ENCODE assay signal across 22 cellular contexts in genomic region chr11:18490736-18491485, GRCh38. TPM values are rescaled to one million over a fixed set of nuclear protein-coding genes. Genes with fewer than 3 reads are reported as not detected.
DNase-seq lines count a peak whose midpoint lies in the region; ATAC-seq, FAIRE-seq and TF ChIP-seq lines count a peak whose summit lies in the region.
"Had no signal": no experiment of that assay in that cellular context is flagged by ENCODE, and none has a peak within 500 bp of the region (broad histone marks: within the 10 kb centered on the region; RNA-seq: fewer than 3 reads in every experiment).

No MANE protein-coding gene starts in this region.

- no peak overlapping the region for H2AFZ ChIP-seq in smooth muscle cell (ENCODE audit: low read depth)
- H2AFZ ChIP-seq: neural progenitor cell had no signal

- FAIRE-seq in GM12891 (lab: Jason Lieb, UNC): peak; percentile 45

- H3K27me3 ChIP-seq in smooth muscle cell (ENCODE audit: low read depth): no peaks in the 10 kb centered on the region
- H3K27me3 ChIP-seq: neural progenitor cell, stomach had no signal

- no peak for TF ChIP-seq POLR2A in GM12891 (IDR thresholded peaks at IDR 0.05; ENCODE audit: low read depth, low read length)

- no peaks in the 10 kb centered on the region for H3K36me3 ChIP-seq in smooth muscle cell (ENCODE audit: low read depth)
- H3K36me3 ChIP-seq: neural progenitor cell had no signal

- WGBS in smooth muscle cell (ENCODE audit: low lambda C conversion rate): 85% methylated on average over 15 of the region's 15 CpGs

- TF ChIP-seq CTCF in smooth muscle cell (IDR thresholded peaks at IDR 0.05; ENCODE audit: borderline replicate concordance, insufficient read depth, poor library complexity, severe bottlenecking): no peak

- no peak overlapping the region for H3K4me3 ChIP-seq in smooth muscle cell
- H3K4me3 ChIP-seq: neural progenitor cell, stomach had no signal

- H3K4me1 ChIP-seq in smooth muscle cell (ENCODE audit: low read depth): no peaks in the 10 kb centered on the region
- H3K4me1 ChIP-seq: neural progenitor cell had no signal

- DNase-seq in GM12891 (ENCODE audit: insufficient read length, low spot score) (no peak), anterior cingulate cortex (lab: John Stamatoyannopoulos, UW) (peak in 31 of 58 donors; percentile 2 to 39 (median 13)), islet precursor cell (peak; percentile 54), smooth muscle cell (lab: John Stamatoyannopoulos, UW; ENCODE audit: unreplicated experiment) (no peak)
- DNase-seq: activated CD4-positive, alpha-beta T cell treated with anti-CD3 and anti-CD28 coated beads for 36 hours; activated CD8-positive, alpha-beta memory T cell treated with anti-CD3 and anti-CD28 coated beads, Interleukin-2, amount 50 U/mL, for 4 hours; activated gamma-delta T cell treated with Interleukin-2 at 50 U/mL for 16 hours; aorta; cortex of kidney; erythroblast; mesenchymal stem cell; NCI-H69; OCI-M1; retina; stomach had no signal

- H3K9me3 ChIP-seq in smooth muscle cell (replicated peaks; ENCODE audit: low read depth): no peaks in the 10 kb centered on the region
- H3K9me3 ChIP-seq: stomach had no signal

- peaks cover 12% of the 10 kb centered on the region for H4K20me1 ChIP-seq in smooth muscle cell (ENCODE audit: low read depth)

- H3K27ac ChIP-seq in smooth muscle cell (ENCODE audit: low read depth): peak overlapping the region; percentile 83
- H3K27ac ChIP-seq: HL-60, neural progenitor cell had no signal

- H3K9ac ChIP-seq in smooth muscle cell (ENCODE audit: low read depth): peak overlapping the region; percentile 15
- H3K9ac ChIP-seq: neural progenitor cell had no signal

- peak overlapping the region; percentile 39 for H3K4me2 ChIP-seq in smooth muscle cell
- H3K4me2 ChIP-seq: neural progenitor cell had no signal

- H3F3A ChIP-seq in smooth muscle cell (ENCODE audit: low read depth): peaks cover 6% of the 10 kb centered on the region

- H3K79me2 ChIP-seq in smooth muscle cell (ENCODE audit: low read depth): peaks cover 2% of the 10 kb centered on the region

- no peak for ATAC-seq in HG03342 (IDR thresholded peaks at IDR 0.05; ENCODE audit: unreplicated experiment)
- no peak for ATAC-seq in HG02885 (IDR thresholded peaks at IDR 0.05; ENCODE audit: poor library complexity, unreplicated experiment)
- no peak for ATAC-seq in HG03520 (IDR thresholded peaks at IDR 0.05; ENCODE audit: unreplicated experiment)
- ATAC-seq: activated CD4-positive, alpha-beta T cell treated with anti-CD3 and anti-CD28 coated beads for 36 hours had no signal

TF ChIP-seq in GM12891, 5 proteins besides CTCF, POLR2A, EP300 and RAD21:
- TF ChIP-seq POLR2AphosphoS5 (IDR thresholded peaks at IDR 0.05; ENCODE audit: low read depth, low read length) (no peak), TAF1 (IDR thresholded peaks at IDR 0.05; ENCODE audit: low read depth, low read length) (no peak), POU2F2 (IDR thresholded peaks at IDR 0.05; ENCODE audit: low read depth, low read length) (no peak), SPI1 (IDR thresholded peaks at IDR 0.05; ENCODE audit: low read depth, low read length) (no peak), PAX5 (IDR thresholded peaks at IDR 0.05; ENCODE audit: insufficient read depth, low read length, severe bottlenecking) (no peak)

RNA-seq across cellular contexts. Expression of gene LDHAL6A, which starts 35.3 kb away (rescaled TPM):
- not detected for polyA plus RNA-seq in GM12891 (2012; ENCODE audit: low read depth, missing spikeins)
- total RNA-seq in smooth muscle cell: not detected in 2 replicates
- polyA plus RNA-seq in smooth muscle cell: 0.06 TPM in 1 of 2 replicates, not detected in the other
- total RNA-seq: activated CD4-positive, alpha-beta T cell treated with anti-CD3 and anti-CD28 coated beads for 36 hours; aorta; H4; SK-MEL-5; stomach had no signal
- polyA plus RNA-seq: aorta, stomach had no signal

RNA-seq across cellular contexts. Expression of gene TSG101, which starts 35.8 kb away (rescaled TPM):
- 35.6 TPM for polyA plus RNA-seq in GM12891 (2012; ENCODE audit: low read depth, missing spikeins)
- 121 and 137 TPM in 2 replicates for total RNA-seq in smooth muscle cell
- 113 and 114 TPM in 2 replicates for polyA plus RNA-seq in smooth muscle cell

Comparison
In these comparisons a context has a peak if more than half of its experiments do, and no peak if none do; other contexts are left out.
1. DNase-seq: peak in anterior cingulate cortex (31 of 58) and islet precursor cell (single experiment); none in GM12891 (single experiment) and smooth muscle cell (single experiment).